Comparison of ENCODE assay signal across 14 cellular contexts in the genomic region with DNA sequence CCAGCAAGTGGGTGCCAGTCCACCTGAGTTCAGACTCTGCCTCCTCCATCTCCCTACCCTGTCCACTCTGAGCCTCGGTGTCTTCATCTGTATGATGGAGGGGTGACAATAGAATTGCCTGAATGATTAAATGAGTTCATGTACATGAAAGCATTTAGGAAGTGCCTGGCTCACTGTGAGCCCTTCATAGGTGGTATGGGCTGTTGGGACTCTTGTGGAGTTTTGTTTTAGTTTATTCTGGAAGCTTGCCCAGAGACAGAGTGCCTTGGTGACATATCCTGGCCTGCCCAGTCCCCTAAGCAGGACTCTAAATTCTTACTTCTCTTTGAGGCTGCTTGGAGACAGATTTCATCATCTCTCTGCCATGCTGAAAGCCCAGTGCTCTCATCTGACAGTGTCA. TPM values are rescaled to one million over a fixed set of nuclear protein-coding genes. Genes with fewer than 3 reads are reported as not detected.
DNase-seq lines count a peak whose midpoint lies in the region; ATAC-seq and TF ChIP-seq lines count a peak whose summit lies in the region.
"Had no signal": no experiment of that assay in that cellular context is flagged by ENCODE, and none has a peak within 500 bp of the region (broad histone marks: within the 10 kb centered on the region; RNA-seq: fewer than 3 reads in every experiment).

No MANE protein-coding gene starts in this region.

- ATAC-seq in left ventricle myocardium superior (peak; percentile 19), right cardiac atrium (no peak), lung (ENCODE audit: insufficient read depth, low FRiP score) (peak; percentile 34), GM18498 (IDR thresholded peaks at IDR 0.05; ENCODE audit: unreplicated experiment) (no peak), HG03439 (IDR thresholded peaks at IDR 0.05; ENCODE audit: unreplicated experiment) (no peak)
- ATAC-seq: K562 had no signal

- TF ChIP-seq CTCF in lung (IDR thresholded peaks at IDR 0.05; ENCODE audit: control extremely low read depth, extremely low read depth), result no peak

- no peaks in the 10 kb centered on the region for H3K36me3 ChIP-seq in lung (ENCODE audit: control insufficient read depth in 2 of 2, insufficient read depth in 2 of 2, low read length in 2 of 2)

- intact Hi-C loops in left ventricle myocardium superior (cut with micrococcal nuclease), result no loop called here
- intact Hi-C loops in right cardiac atrium (cut with DNase I), result no loop called here

- no peak overlapping the region for H3K27ac ChIP-seq in right cardiac atrium (ENCODE audit: low read length)
- H3K27ac ChIP-seq in lung (ENCODE audit: low read depth in 1 of 2, low read length in 1 of 2), result no peak overlapping the region
- H3K27ac ChIP-seq: C4-2B, PC-9 had no signal

- H3K4me1 ChIP-seq in right cardiac atrium (ENCODE audit: control insufficient read depth, insufficient read depth, low read length), result peaks cover 4% of the 10 kb centered on the region
- peaks cover 0 to 3% of the 10 kb centered on the region in 2 donors for H3K4me1 ChIP-seq in lung (ENCODE audit: control insufficient read depth in 2 of 2, insufficient read depth in 2 of 2, low read length in 2 of 2)

- no peaks in the 10 kb centered on the region for H3K27me3 ChIP-seq in right cardiac atrium (ENCODE audit: control insufficient read depth, insufficient read depth)
- no peaks in the 10 kb centered on the region for H3K27me3 ChIP-seq in lung (ENCODE audit: control insufficient read depth, insufficient read depth)

- H3K9me3 ChIP-seq in right cardiac atrium (ENCODE audit: control insufficient read depth, low read length) (no peaks in the 10 kb centered on the region), lung (ENCODE audit: control insufficient read depth in 2 of 2, insufficient read depth in 1 of 2, low read length in 1 of 2) (peaks cover 0 to 2% of the 10 kb centered on the region in 2 donors)

- DNase-seq in left ventricle myocardium superior (no peak), right cardiac atrium (no peak), NCI-H69 (lab: John Stamatoyannopoulos, UW) (peak; percentile 18), lung (ENCODE audit: low spot score) (no peak), SW 1271 (lab: John Stamatoyannopoulos, UW) (no peak)
- DNase-seq: DMS 273 treated with DMSO at 0.1 percent for 48 hours, NCI-H1092 treated with DMSO at 0.1 percent for 48 hours, NCI-H1694 treated with DMSO at 0.1 percent for 48 hours, NCI-H526 treated with DMSO at 0.1 percent for 48 hours, PC-9 had no signal

- H3K4me3 ChIP-seq in right cardiac atrium (ENCODE audit: low read length) (no peak overlapping the region), lung (no peak overlapping the region)
- H3K4me3 ChIP-seq: K562, PC-9 had no signal

- 84% methylated on average over 1 of the region's 1 CpG for WGBS in right cardiac atrium
- 65 to 75% methylated on average over 1 of the region's 1 CpG for WGBS in lung, 2 donors

RNA-seq across cellular contexts. Expression of a gene that starts 24.6 kb away (rescaled TPM):
- total RNA-seq in left ventricle myocardium superior (59.2 TPM), right cardiac atrium (10 to 100 TPM; 60.4 to 68.2 (median 63.8) TPM), lung (100 to 1,000 TPM in 1 of 2 donors, 10 to 100 TPM in 1; 55.6 to 145 TPM)
- polyA plus RNA-seq in right cardiac atrium (21.6 TPM), lung (10 to 100 TPM; 15.9 to 19.0 TPM)

RNA-seq across cellular contexts. Expression of a gene that starts 39.2 kb away (rescaled TPM):
- total RNA-seq in left ventricle myocardium superior (21.7 TPM), right cardiac atrium (10 to 100 TPM in 2 of 4 donors, 1 to 10 TPM in 2; 6.4 to 14.4 (median 9.6) TPM), lung (1 to 10 TPM; 2.2 to 8.6 TPM)
- polyA plus RNA-seq in right cardiac atrium (14.7 TPM), lung (1 to 10 TPM; 2.3 to 7.4 TPM)

Comparison
In these comparisons a context has a peak if more than half of its experiments do, and no peak if none do; other contexts are left out.
1. ATAC-seq: peak in left ventricle myocardium superior (single experiment) and lung (single experiment); none in right cardiac atrium (0 of 2), GM18498 (single experiment) and HG03439 (single experiment).